ENCODE assay signal across 8 cellular contexts in genomic region chr1:93845554-93846150, GRCh38. TPM values are rescaled to one million over a fixed set of nuclear protein-coding genes. Genes with fewer than 3 reads are reported as not detected.
DNase-seq lines count a peak whose midpoint lies in the region; ATAC-seq, FAIRE-seq and TF ChIP-seq lines count a peak whose summit lies in the region.

No MANE protein-coding gene starts in this region.

- H3K27ac ChIP-seq in DOHH2 (ENCODE audit: low read depth, low read length) = peak overlapping the region; percentile 85
- H3K27ac ChIP-seq in WERI-Rb-1 = peak overlapping the region; percentile 92
- peak overlapping the region; percentile 88 for H3K27ac ChIP-seq in fibroblast of lung (ENCODE audit: insufficient read depth, low read length)

- ATAC-seq in GM19452 (IDR thresholded peaks at IDR 0.05; ENCODE audit: unreplicated experiment) = peak; percentile 5
- peak; percentile 59 for ATAC-seq in omental fat pad (ENCODE audit: low FRiP score)
- ATAC-seq in sciatic nerve = no peak

- peak overlapping the region; percentile 96 for H3K4me3 ChIP-seq in DOHH2 (ENCODE audit: low read length)
- H3K4me3 ChIP-seq in WERI-Rb-1 (ENCODE audit: low read depth, low read length) = peak overlapping the region; percentile 80
- H3K4me3 ChIP-seq in fibroblast of lung (replicated peaks in 1 of 4; ENCODE audit: control extremely low read depth in 1 of 4, insufficient read depth in 1 of 4, low read depth in 3 of 4, low read length in 4 of 4) = peak overlapping the region; percentile 57 to 80 (median 75)

- H3K9me3 ChIP-seq in DOHH2 (ENCODE audit: control insufficient read depth, insufficient read depth, low read length) (no peaks in the 10 kb centered on the region), WERI-Rb-1 (ENCODE audit: severe bottlenecking) (peaks cover 3% of the 10 kb centered on the region), fibroblast of lung (ENCODE audit: control insufficient read depth, insufficient read depth, low read depth, low read length) (no peaks in the 10 kb centered on the region)

- peaks cover 11% of the 10 kb centered on the region for H3F3A ChIP-seq in DOHH2 (ENCODE audit: control insufficient read depth, insufficient read depth)

- H3K36me3 ChIP-seq in DOHH2 (ENCODE audit: control insufficient read depth, low read length) = peaks cover 15% of the 10 kb centered on the region
- peaks cover 4% of the 10 kb centered on the region for H3K36me3 ChIP-seq in WERI-Rb-1
- H3K36me3 ChIP-seq in fibroblast of lung (ENCODE audit: control insufficient read depth, insufficient read depth, low read length) = no peaks in the 10 kb centered on the region

- H3K4me1 ChIP-seq in DOHH2 (ENCODE audit: control insufficient read depth, low read length) (peaks cover 36% of the 10 kb centered on the region), fibroblast of lung (ENCODE audit: control insufficient read depth, extremely low read depth, insufficient read depth, low read length) (peaks cover 15% of the 10 kb centered on the region)

- H3K9me2 ChIP-seq in DOHH2 (replicated peaks; ENCODE audit: control insufficient read depth, low read length) = no peaks in the 10 kb centered on the region

- no peaks in the 10 kb centered on the region for H3K27me3 ChIP-seq in DOHH2 (ENCODE audit: control insufficient read depth, low read length)
- H3K27me3 ChIP-seq in WERI-Rb-1 (ENCODE audit: insufficient read depth, low read depth, severe bottlenecking) = no peaks in the 10 kb centered on the region
- no peaks in the 10 kb centered on the region for H3K27me3 ChIP-seq in fibroblast of lung (ENCODE audit: control insufficient read depth, insufficient read depth, low read length)

- peak overlapping the region; percentile 90 for H3K4me2 ChIP-seq in DOHH2 (ENCODE audit: low read length)
- peak overlapping the region; percentile 88 for H3K4me2 ChIP-seq in fibroblast of lung (ENCODE audit: extremely low read depth, insufficient read depth, low read length)

- H3K79me2 ChIP-seq in DOHH2 (ENCODE audit: control insufficient read depth, low read length) = peaks cover 4% of the 10 kb centered on the region
- H3K79me2 ChIP-seq in fibroblast of lung (ENCODE audit: control insufficient read depth, insufficient read depth, low read length) = no peaks in the 10 kb centered on the region

- peak overlapping the region; percentile 77 for H3K9ac ChIP-seq in fibroblast of lung (ENCODE audit: insufficient read depth, low read length)

- peak overlapping the region; percentile 81 for H2AFZ ChIP-seq in fibroblast of lung (ENCODE audit: low read length)

- no peak for FAIRE-seq in D721Med (lab: Jason Lieb, UNC)

- H4K20me1 ChIP-seq in DOHH2 (ENCODE audit: control insufficient read depth, insufficient read depth, low read depth, low read length) = no peaks in the 10 kb centered on the region
- H4K20me1 ChIP-seq in fibroblast of lung (ENCODE audit: control insufficient read depth, extremely low read depth, insufficient read depth, low read length) = no peaks in the 10 kb centered on the region

- no peak for TF ChIP-seq CTCF in DOHH2 (IDR thresholded peaks at IDR 0.05; ENCODE audit: low read depth, low read length, poor library complexity, severe bottlenecking)
- no peak for TF ChIP-seq CTCF in WERI-Rb-1 (IDR thresholded peaks at IDR 0.05; ENCODE audit: low read depth, low read length)
- no peak for TF ChIP-seq CTCF in fibroblast of lung (conservative IDR thresholded peaks at IDR 0.05 in 1 of 2, IDR thresholded peaks at IDR 0.05 in 1 of 2; ENCODE audit: low read depth in 1 of 2, low read length in 2 of 2)
- TF ChIP-seq CTCF in omental fat pad (IDR thresholded peaks at IDR 0.05) = no peak
- no peak for TF ChIP-seq CTCF in D721Med (IDR thresholded peaks at IDR 0.05; ENCODE audit: insufficient read depth, missing control alignments)

- intact Hi-C loops in sciatic nerve (cut with DNase I) = loop anchor here (10.0 kb wide), 1 partner anchor 221 kb away; no protein-coding TSS in a partner anchor

- peak; percentile 82 for DNase-seq in HT1080 (ENCODE audit: low read depth)
- no peak for DNase-seq in WERI-Rb-1
- peak; percentile 85 to 98 for DNase-seq in fibroblast of lung (ENCODE audit: low read depth in 2 of 2)
- DNase-seq in omental fat pad (ENCODE audit: low spot score) = no peak
- DNase-seq in sciatic nerve (ENCODE audit: low spot score) = no peak
- DNase-seq in D721Med (ENCODE audit: insufficient read length, low spot score) = no peak

RNA-seq across cellular contexts. Expression of gene DNTTIP2, which starts 33.4 kb away (rescaled TPM):
- 55.8 and 63.7 TPM in 2 replicates for total RNA-seq in HT1080 (2014; rRNA removed; shearing (Covaris generic))
- polyA plus RNA-seq in HT1080 (2015; cell fraction: cytosol; rRNA removed) = 33.6 and 34.5 TPM in 2 replicates
- 85.7 and 100 TPM in 2 replicates for polyA plus RNA-seq in HT1080 (2015; cell fraction: nucleus; rRNA removed)
- total RNA-seq in fibroblast of lung (19.2 and 20.8 TPM in 2 replicates), omental fat pad (10 to 100 TPM; 26.4 to 63.5 (median 41.0) TPM), sciatic nerve (52.1 TPM)
- polyA plus RNA-seq in fibroblast of lung = 32.8 and 34.9 TPM in 2 replicates
- polyA plus RNA-seq in fibroblast of lung (2012) = 38.2 and 48.1 TPM in 2 replicates
- polyA minus RNA-seq in fibroblast of lung (ENCODE audit: low replicate concordance) = 2.0 and 10.4 TPM in 2 replicates

Comparison
In these comparisons a context has a peak if more than half of its experiments do, and no peak if none do; other contexts are left out.
1. DNase-seq: peak in HT1080 (single experiment) and fibroblast of lung (2 of 2); none in WERI-Rb-1 (single experiment), omental fat pad (single experiment), sciatic nerve (single experiment) and D721Med (single experiment).
2. Peak in every context shown above with its lines, with median percentiles within 50 percentile points of each other: H3K27ac ChIP-seq and H3K4me3 ChIP-seq.